17 cellular contexts compared by ENCODE assay signal in genomic region chr13:59823495-59823894, GRCh38.
DNase-seq lines count a peak whose midpoint lies in the region; ATAC-seq lines count a peak whose summit lies in the region.
"Had no signal": no experiment of that assay in that cellular context is flagged by ENCODE, and none has a peak within 500 bp of the region (broad histone marks: within the 10 kb centered on the region; RNA-seq: fewer than 3 reads in every experiment).

No MANE protein-coding gene starts in this region.

- ATAC-seq in GM21619 (IDR thresholded peaks at IDR 0.05; ENCODE audit: unreplicated experiment) = no peak
- ATAC-seq: left ventricle myocardium superior had no signal

- no peaks in the 10 kb centered on the region for H3K9me3 ChIP-seq in adipocyte (ENCODE audit: control insufficient read depth, low read length)
- H3K9me3 ChIP-seq: tibial artery had no signal

- H3K27me3 ChIP-seq in adipocyte (replicated peaks; ENCODE audit: control insufficient read depth, insufficient read depth, low read length) = no peaks in the 10 kb centered on the region
- H3K27me3 ChIP-seq: tibial artery had no signal

- peaks cover 14% of the 10 kb centered on the region for H3K4me1 ChIP-seq in adipocyte (ENCODE audit: control insufficient read depth, insufficient read depth, low read length)

- intact Hi-C loops in posterior cingulate gyrus (cut with DNase I) = no loop called here

- DNase-seq in HCEC 1CT (peak; percentile 92), adipocyte (ENCODE audit: low read depth) (peak; percentile 40), fibroblast of the conjunctiva (ENCODE audit: low read depth) (peak; percentile 17), stromal cell of bone marrow (ENCODE audit: low read depth) (peak; percentile 26), posterior cingulate gyrus (no peak), DMS153 (lab: John Stamatoyannopoulos, UW) (no peak)
- DNase-seq: activated B cell treated with CpG ODN at 0.5 μM for 24 hours; activated CD8-positive, alpha-beta memory T cell treated with anti-CD3 and anti-CD28 coated beads, Interleukin-2, amount 50 U/mL, for 4 hours; Calu3; head of caudate nucleus; left ventricle myocardium superior; NCI-H146; NCI-H748 treated with DMSO at 0.1 percent for 48 hours; stimulated activated CD4-positive, alpha-beta T cell treated with anti-CD3 and anti-CD28 coated beads, Interleukin-15, amount 100 ng/mL, for 24 hours; tibial artery had no signal

- no peaks in the 10 kb centered on the region for H3K36me3 ChIP-seq in adipocyte (ENCODE audit: control insufficient read depth, insufficient read depth, low read length, severe bottlenecking)
- H3K36me3 ChIP-seq: tibial artery had no signal

- H3K9ac ChIP-seq in adipocyte (ENCODE audit: low read length) = no peak overlapping the region

- no peak overlapping the region for H3K4me3 ChIP-seq in adipocyte (ENCODE audit: low read length)
- H3K4me3 ChIP-seq: SK-N-MC, tibial artery had no signal

Comparison
In these comparisons a context has a peak if more than half of its experiments do, and no peak if none do; other contexts are left out.
1. DNase-seq: peak in HCEC 1CT (single experiment), adipocyte (single experiment), fibroblast of the conjunctiva (single experiment) and stromal cell of bone marrow (single experiment); none in posterior cingulate gyrus (0 of 10) and DMS153 (single experiment).